ENCODE assay signal across 1 cellular context in genomic region chr13:80337011-80337688, GRCh38.
A peak's percentile ranks its signal among the peaks of the same experiment; 100 is the strongest.
TF ChIP-seq lines count a peak whose summit lies in the region.

No MANE protein-coding gene starts in this region.

TF ChIP-seq in HepG2, 621 proteins besides CTCF, POLR2A, EP300 and RAD21 (continued from another document):
- TF ChIP-seq ZNF687 (CRISPR knock-in tag; IDR thresholded peaks at IDR 0.05) (peak; percentile 49), GLMP (CRISPR knock-in tag; IDR thresholded peaks at IDR 0.05; ENCODE audit: borderline replicate concordance) (no peak), SIX4 (CRISPR knock-in tag; IDR thresholded peaks at IDR 0.05) (no peak), JARID2 (CRISPR knock-in tag; IDR thresholded peaks at IDR 0.05; ENCODE audit: insufficient replicate concordance) (no peak), XRCC5 (optimal IDR thresholded peaks at IDR 0.05; ENCODE audit: low read length) (no peak), ZBTB7A (CRISPR knock-in tag; IDR thresholded peaks at IDR 0.05) (no peak), KIAA2018 (CRISPR knock-in tag; IDR thresholded peaks at IDR 0.05; ENCODE audit: borderline replicate concordance) (no peak), ZNF792 (CRISPR knock-in tag; IDR thresholded peaks at IDR 0.05) (no peak), ZKSCAN8 (CRISPR knock-in tag; IDR thresholded peaks at IDR 0.05; ENCODE audit: borderline replicate concordance) (no peak), ZNF674 (CRISPR knock-in tag; IDR thresholded peaks at IDR 0.05; ENCODE audit: low read depth) (no peak), SAFB2 (CRISPR knock-in tag; IDR thresholded peaks at IDR 0.05; ENCODE audit: borderline replicate concordance, low read depth) (no peak), ZBTB38 (CRISPR knock-in tag; IDR thresholded peaks at IDR 0.05) (peak; percentile 66; the same call in 1 of the 2 replicates), TEF (CRISPR knock-in tag; IDR thresholded peaks at IDR 0.05) (no peak), NFKB2 (CRISPR knock-in tag; IDR thresholded peaks at IDR 0.05; ENCODE audit: borderline replicate concordance) (no peak), ZBTB25 (CRISPR knock-in tag; IDR thresholded peaks at IDR 0.05) (no peak), ZSCAN22 (CRISPR knock-in tag; IDR thresholded peaks at IDR 0.05) (peak; percentile 97), AKAP8 (CRISPR knock-in tag; IDR thresholded peaks at IDR 0.05) (no peak)
